Comparison of ENCODE assay signal across 8 cellular contexts in genomic region chr19:49691243-49692101, GRCh38. TPM values are rescaled to one million over a fixed set of nuclear protein-coding genes. Genes with fewer than 3 reads are reported as not detected.
DNase-seq lines count a peak whose midpoint lies in the region; ATAC-seq and TF ChIP-seq lines count a peak whose summit lies in the region.

No MANE protein-coding gene starts in this region.

- POLR2A ChIA-PET in CD8-positive, alpha-beta T cell (lab: Charles Lee) = interaction anchor here (1.0 kb wide), 1 partner anchor 111 kb away, joined by 3 read pairs; no protein-coding TSS in a partner anchor

- peak; percentile 25 for ATAC-seq in CD8-positive, alpha-beta T cell
- ATAC-seq in natural killer cell = peak in 2 of 3 donors; percentile 29 to 46

- H3K27me3 ChIP-seq in CD8-positive, alpha-beta T cell (ENCODE audit: insufficient read depth, low read length) = no peaks in the 10 kb centered on the region

- peak in 2 of 7 experiments; percentile 26 for DNase-seq in CD8-positive, alpha-beta T cell
- DNase-seq in NCI-H1092 (lab: John Stamatoyannopoulos, UW) (peak; percentile 41), fibroblast of peridontal ligament (ENCODE audit: extremely low read depth) (peak; percentile 68), natural killer cell (no peak), ureter (ENCODE audit: low spot score) (peak; percentile 51), GM20000 (ENCODE audit: low spot score) (no peak), NCI-H226 (no peak)
- DNase-seq in activated T-cell treated with anti-CD3 and anti-CD28 coated beads, Interleukin-2, amount 50 U/mL, for 48 hours = peak; percentile 69 to 70

- H3K27ac ChIP-seq in CD8-positive, alpha-beta T cell (ENCODE audit: low read depth, low read length) = no peak overlapping the region

- intact Hi-C loops in CD8-positive, alpha-beta T cell (cut with DNase I, micrococcal nuclease) = no loop called here
- intact Hi-C loops in natural killer cell (cut with micrococcal nuclease) = no loop called here

- H3K9me3 ChIP-seq in CD8-positive, alpha-beta T cell (ENCODE audit: low read length) = no peaks in the 10 kb centered on the region

- TF ChIP-seq CTCF in CD8-positive, alpha-beta T cell (IDR thresholded peaks at IDR 0.05) = no peak
- TF ChIP-seq CTCF in natural killer cell (IDR thresholded peaks at IDR 0.05) = no peak
- no peak for TF ChIP-seq CTCF in GM20000 (IDR thresholded peaks at IDR 0.05; ENCODE audit: extremely low read depth, missing control alignments)

- H3K36me3 ChIP-seq in CD8-positive, alpha-beta T cell (ENCODE audit: insufficient read depth, low read length) = no peaks in the 10 kb centered on the region

- H3K4me3 ChIP-seq in CD8-positive, alpha-beta T cell (ENCODE audit: low read depth, low read length) = peak overlapping the region; percentile 38

- peak overlapping the region; percentile 83 for H3K4me3 Mint-ChIP-seq in CD8-positive, alpha-beta T cell
- peak overlapping the region; percentile 95 for H3K4me3 Mint-ChIP-seq in natural killer cell

- peaks cover 22% of the 10 kb centered on the region for H3K4me1 Mint-ChIP-seq in CD8-positive, alpha-beta T cell (ENCODE audit: low read depth)
- peaks cover 15 to 33% of the 10 kb centered on the region in 2 donors for H3K4me1 Mint-ChIP-seq in natural killer cell

- no peaks in the 10 kb centered on the region for H3K9me3 Mint-ChIP-seq in CD8-positive, alpha-beta T cell
- H3K9me3 Mint-ChIP-seq in natural killer cell = no peaks in the 10 kb centered on the region

- peaks cover 15% of the 10 kb centered on the region for H3K36me3 Mint-ChIP-seq in CD8-positive, alpha-beta T cell
- no peaks in the 10 kb centered on the region for H3K36me3 Mint-ChIP-seq in natural killer cell

- H3K27ac Mint-ChIP-seq in CD8-positive, alpha-beta T cell = no peak overlapping the region
- peak overlapping the region; percentile 51 to 79 for H3K27ac Mint-ChIP-seq in natural killer cell

- H3K27me3 Mint-ChIP-seq in CD8-positive, alpha-beta T cell (ENCODE audit: low read depth) = peaks cover 19% of the 10 kb centered on the region
- peaks cover 17 to 27% of the 10 kb centered on the region in 2 donors for H3K27me3 Mint-ChIP-seq in natural killer cell (ENCODE audit: low read depth in 2 of 2)

- CTCF ChIA-PET in CD8-positive, alpha-beta T cell (lab: Charles Lee) = interaction anchor here (0.6 to 1.8 kb wide), 3 partner anchors 10 to 221 kb away, joined by 3 to 7 read pairs (median 3); no protein-coding TSS in a partner anchor

- peaks cover 28% of the 10 kb centered on the region for H3K4me1 ChIP-seq in CD8-positive, alpha-beta T cell (ENCODE audit: insufficient read depth, low read length)

RNA-seq across cellular contexts. Expression of gene CPT1C, which starts 0.6 kb away (rescaled TPM):
- under 1 TPM in 1 of 2 experiments, not detected in 1; 0.65 TPM for total RNA-seq in CD8-positive, alpha-beta T cell
- total RNA-seq in natural killer cell (under 1 TPM; 0.34 to 0.78 (median 0.73) TPM), ureter (3.1 TPM)

RNA-seq across cellular contexts. Expression of gene ADM5, which starts 2.1 kb away (rescaled TPM):
- total RNA-seq in CD8-positive, alpha-beta T cell = 1 to 10 TPM; 1.2 to 2.5 TPM
- total RNA-seq in natural killer cell (1 to 10 TPM; 2.3 to 2.9 (median 2.4) TPM), ureter (4.1 TPM)

RNA-seq across cellular contexts. Expression of gene PRMT1, which starts 14.4 kb away (rescaled TPM):
- 10 to 100 TPM; 37.7 to 42.6 TPM for total RNA-seq in CD8-positive, alpha-beta T cell
- total RNA-seq in natural killer cell (10 to 100 TPM; 77.0 to 92.5 (median 78.2) TPM), ureter (166 TPM)

RNA-seq across cellular contexts. Expression of gene BCL2L12, which starts 25.7 kb away (rescaled TPM):
- total RNA-seq in CD8-positive, alpha-beta T cell = 10 to 100 TPM; 13.1 to 14.7 TPM
- total RNA-seq in natural killer cell (10 to 100 TPM; 15.6 to 34.6 (median 22.3) TPM), ureter (12.6 TPM)

RNA-seq across cellular contexts. Expression of gene IRF3, which starts 25.8 kb away (rescaled TPM):
- 10 to 100 TPM; 92.0 to 99.5 TPM for total RNA-seq in CD8-positive, alpha-beta T cell
- total RNA-seq in natural killer cell (100 to 1,000 TPM; 176 to 184 (median 179) TPM), ureter (108 TPM)

Comparison
In these comparisons a context has a peak if more than half of its experiments do, and no peak if none do; other contexts are left out.
1. DNase-seq: peak in NCI-H1092 (single experiment), activated T-cell treated with anti-CD3 and anti-CD28 coated beads, Interleukin-2, amount 50 U/mL, for 48 hours (2 of 2), fibroblast of peridontal ligament (single experiment) and ureter (single experiment); none in natural killer cell (single experiment), GM20000 (single experiment) and NCI-H226 (single experiment).